8 cellular contexts compared by ENCODE assay signal in genomic region chr3:112111785-112112402, GRCh38. TPM values are rescaled to one million over a fixed set of nuclear protein-coding genes. Genes with fewer than 3 reads are reported as not detected.
DNase-seq lines count a peak whose midpoint lies in the region; ATAC-seq lines count a peak whose summit lies in the region.

No MANE protein-coding gene starts in this region.

- H3K4me1 Mint-ChIP-seq in immature natural killer cell = peaks cover 11 to 14% of the 10 kb centered on the region in 2 donors

- H3K4me3 Mint-ChIP-seq in immature natural killer cell = no peak overlapping the region

- DNase-seq in Right ventricle myocardium inferior (ENCODE audit: missing footprints) = no peak
- no peak for DNase-seq in cardiac septum (ENCODE audit: low spot score)
- peak; percentile 89 for DNase-seq in NCI-H1105 treated with DMSO at 0.1 percent for 48 hours (lab: John Stamatoyannopoulos, UW)
- peak; percentile 11 to 77 (median 45) for DNase-seq in T-helper 1 cell
- peak; percentile 81 for DNase-seq in astrocyte of the hippocampus (ENCODE audit: low read depth, low spot score)
- peak; percentile 41 to 46 (median 41) for DNase-seq in immature natural killer cell
- peak; percentile 60 for DNase-seq in stimulated activated CD4-positive, alpha-beta T cell treated with anti-CD3 and anti-CD28 coated beads, Interleukin-1b, Interleukin-23, amount 100 ng/mL, for 48 hours

- no peaks in the 10 kb centered on the region for H3K36me3 Mint-ChIP-seq in immature natural killer cell

- no peaks in the 10 kb centered on the region for H3K9me3 Mint-ChIP-seq in immature natural killer cell

- intact Hi-C loops in Right ventricle myocardium inferior (cut with DNase I) = loop anchor here (5.0 kb wide), 1 partner anchor 405 kb away; no protein-coding TSS in a partner anchor
- intact Hi-C loops in cardiac septum (cut with DNase I) = loop anchor here (5.0 kb wide), 1 partner anchor 405 kb away; no protein-coding TSS in a partner anchor

- H3K27ac Mint-ChIP-seq in immature natural killer cell = no peak overlapping the region

- ATAC-seq in Right ventricle myocardium inferior (peak; percentile 52), HG02798 (IDR thresholded peaks at IDR 0.05; ENCODE audit: poor library complexity, unreplicated experiment) (peak; percentile 60)

- H3K27me3 Mint-ChIP-seq in immature natural killer cell (ENCODE audit: low read depth in 3 of 3) = peaks cover 4 to 5% (median 5%) of the 10 kb centered on the region in 3 donors

RNA-seq across cellular contexts. Expression of gene GCSAM, which starts 21.2 kb away (rescaled TPM):
- total RNA-seq in Right ventricle myocardium inferior (not detected), cardiac septum (not detected)
- polyA plus RNA-seq in immature natural killer cell = 1 to 10 TPM in 2 of 3 donors, under 1 TPM in 1; 0.64 to 3.6 (median 1.5) TPM

RNA-seq across cellular contexts. Expression of gene C3orf52, which starts 25.7 kb away (rescaled TPM):
- total RNA-seq in Right ventricle myocardium inferior = 1.8 TPM
- total RNA-seq in cardiac septum = 5.1 TPM
- under 1 TPM in 1 of 3 donors, not detected in 2; 0.29 TPM for polyA plus RNA-seq in immature natural killer cell

Comparison
In these comparisons a context has a peak if more than half of its experiments do, and no peak if none do; other contexts are left out.
1. DNase-seq: peak in NCI-H1105 treated with DMSO at 0.1 percent for 48 hours (single experiment), T-helper 1 cell (5 of 5), astrocyte of the hippocampus (single experiment), immature natural killer cell (3 of 3) and stimulated activated CD4-positive, alpha-beta T cell treated with anti-CD3 and anti-CD28 coated beads, Interleukin-1b, Interleukin-23, amount 100 ng/mL, for 48 hours (single experiment); none in Right ventricle myocardium inferior (single experiment) and cardiac septum (single experiment).